ENCODE assay signal across 12 cellular contexts in genomic region chr2:43021791-43022500, GRCh38.
A peak's percentile ranks its signal among the peaks of the same experiment; 100 is the strongest.
DNase-seq lines count a peak whose midpoint lies in the region; ATAC-seq and TF ChIP-seq lines count a peak whose summit lies in the region.
"Had no signal": no experiment of that assay in that cellular context is flagged by ENCODE, and none has a peak within 500 bp of the region (broad histone marks: within the 10 kb centered on the region; RNA-seq: fewer than 3 reads in every experiment).

No MANE protein-coding gene starts in this region.

- H3K4me3 ChIP-seq in Caco-2 (ENCODE audit: low read depth, low read length) (no peak overlapping the region), neutrophil (ENCODE audit: low read depth in 1 of 2, low read length in 1 of 2) (no peak overlapping the region), mesenchymal stem cell (ENCODE audit: insufficient read depth in 1 of 2, low read depth in 1 of 2, low read length in 2 of 2) (no peak overlapping the region)
- H3K4me3 ChIP-seq: upper lobe of right lung had no signal

- no peak overlapping the region for H4K8ac ChIP-seq in mesenchymal stem cell (ENCODE audit: low read length)

- TF ChIP-seq CTCF in Caco-2 (IDR thresholded peaks at IDR 0.05; ENCODE audit: insufficient read depth in 1 of 2, low read depth in 1 of 2, low read length in 1 of 2, severe bottlenecking in 1 of 2, unreplicated experiment in 1 of 2), result peak; percentile 57 to 77
- no peak for TF ChIP-seq CTCF in neutrophil (IDR thresholded peaks at IDR 0.05)

- H3K4me1 Mint-ChIP-seq in Caco-2 (ENCODE audit: low read depth, unreplicated experiment), result peaks cover 51% of the 10 kb centered on the region

- H3K36me3 ChIP-seq in Caco-2 (ENCODE audit: control insufficient read depth, insufficient read depth, low read length) (0 out of 2 replicates have a peak, but pooled peaks cover 1% of the 10 kb centered on the region), neutrophil (no peaks in the 10 kb centered on the region), mesenchymal stem cell (ENCODE audit: control insufficient read depth in 1 of 2, insufficient read depth in 2 of 2, low read depth in 1 of 2, low read length in 2 of 2) (no peaks in the 10 kb centered on the region)
- H3K36me3 ChIP-seq: upper lobe of right lung had no signal

- DNase-seq in Caco-2 (peak; percentile 58 to 87), NCI-H526 treated with DMSO at 0.1 percent for 48 hours (lab: John Stamatoyannopoulos, UW) (peak; percentile 22), erythroblast (lab: John Stamatoyannopoulos, UW) (peak; percentile 17 to 23), inferior parietal cortex (ENCODE audit: extremely low spot score) (no peak), mesenchymal stem cell (no peak), activated gamma-delta T cell treated with Interleukin-2 at 50 U/mL for 16 hours (no peak)
- DNase-seq: upper lobe of right lung had no signal

- H3K27me3 Mint-ChIP-seq in Caco-2 (ENCODE audit: insufficient read depth, unreplicated experiment), result no peaks in the 10 kb centered on the region
- H3K27me3 Mint-ChIP-seq: activated naive CD4-positive, alpha-beta T cell treated with anti-CD3 and anti-CD28 coated beads, Interleukin-2, amount 50 U/mL, for 24 hours had no signal

- no peak overlapping the region for H2BK12ac ChIP-seq in mesenchymal stem cell (ENCODE audit: low read length in 2 of 2)

- intact Hi-C loops in Caco-2 (cut with micrococcal nuclease; ENCODE audit: unreplicated experiment), result loop anchor here (1.0 to 5.0 kb wide), 5 partner anchors 43 to 460 kb away; no protein-coding TSS in a partner anchor

- no TSS peak for BruUV-seq in Caco-2 (replicated peaks; lab: Mats Ljungman, UMichigan)

- H3K4ac ChIP-seq in mesenchymal stem cell (ENCODE audit: low read depth in 1 of 2, low read length in 2 of 2), result peak overlapping the region in 1 of 2 experiments; percentile 35

- H2BK120ac ChIP-seq in mesenchymal stem cell (ENCODE audit: low read depth, low read length), result no peak overlapping the region

- no peak overlapping the region for H3K14ac ChIP-seq in mesenchymal stem cell (ENCODE audit: low read length in 2 of 2)

- H3K23ac ChIP-seq in mesenchymal stem cell (ENCODE audit: low read length in 2 of 2), result no peak overlapping the region

- no peaks in the 10 kb centered on the region for H3K27me3 ChIP-seq in Caco-2 (replicated peaks; ENCODE audit: control insufficient read depth, insufficient read depth, low read length)
- no peaks in the 10 kb centered on the region for H3K27me3 ChIP-seq in neutrophil
- no peaks in the 10 kb centered on the region for H3K27me3 ChIP-seq in mesenchymal stem cell (ENCODE audit: control insufficient read depth in 1 of 2, insufficient read depth in 1 of 2, low read length in 2 of 2)
- H3K27me3 ChIP-seq: upper lobe of right lung had no signal

- no peak overlapping the region for H2BK5ac ChIP-seq in mesenchymal stem cell (ENCODE audit: low read depth, low read length, poor library complexity, severe bottlenecking)

- H3K4me3 Mint-ChIP-seq in Caco-2 (ENCODE audit: unreplicated experiment), result no peak overlapping the region
- H3K4me3 Mint-ChIP-seq: activated naive CD4-positive, alpha-beta T cell treated with anti-CD3 and anti-CD28 coated beads, Interleukin-2, amount 50 U/mL, for 24 hours had no signal

- H3K4me1 ChIP-seq in Caco-2 (peaks cover 56% of the 10 kb centered on the region), neutrophil (ENCODE audit: control insufficient read depth in 1 of 2, insufficient read depth in 1 of 2, low read depth in 1 of 2, low read length in 1 of 2) (peaks cover 52 to 71% of the 10 kb centered on the region in 2 experiments), mesenchymal stem cell (ENCODE audit: control insufficient read depth, insufficient read depth, low read depth, low read length) (peaks cover 11% of the 10 kb centered on the region)

- H3K4me2 ChIP-seq in mesenchymal stem cell (ENCODE audit: low read length, poor library complexity, severe bottlenecking), result no peak overlapping the region

- H3K27ac ChIP-seq in neutrophil (peak overlapping the region; percentile 87), mesenchymal stem cell (ENCODE audit: low read length, poor library complexity, severe bottlenecking) (no peak overlapping the region)
- H3K27ac ChIP-seq: epithelial cell of prostate, upper lobe of right lung had no signal

- H3K9me3 ChIP-seq in Caco-2 (peaks cover 10% of the 10 kb centered on the region), neutrophil (no peaks in the 10 kb centered on the region), mesenchymal stem cell (ENCODE audit: control insufficient read depth, low read length) (peaks cover 14% of the 10 kb centered on the region)
- H3K9me3 ChIP-seq: upper lobe of right lung had no signal

- H3K79me1 ChIP-seq in mesenchymal stem cell (replicated peaks; ENCODE audit: low read length, poor library complexity, severe bottlenecking), result no peaks in the 10 kb centered on the region

- no peak overlapping the region for H2AK5ac ChIP-seq in mesenchymal stem cell (ENCODE audit: low read length, severe bottlenecking)

- TF ChIP-seq POLR2A in erythroblast (IDR thresholded peaks at IDR 0.05; ENCODE audit: low read length), result no peak

- peak overlapping the region; percentile 8 for H3K27ac Mint-ChIP-seq in Caco-2 (ENCODE audit: unreplicated experiment)
- H3K27ac Mint-ChIP-seq: activated naive CD4-positive, alpha-beta T cell treated with anti-CD3 and anti-CD28 coated beads, Interleukin-2, amount 50 U/mL, for 24 hours; IgD-negative memory B cell had no signal

- ATAC-seq in HG03565 (IDR thresholded peaks at IDR 0.05; ENCODE audit: unreplicated experiment), result no peak

- WGBS in mesenchymal stem cell, result 70% methylated on average over 17 of the region's 19 CpGs

- H2AFZ ChIP-seq in mesenchymal stem cell (ENCODE audit: low read depth, low read length), result no peak overlapping the region

- POLR2A ChIA-PET in Caco-2 (lab: Charles Lee), result no interaction called here

- H3K18ac ChIP-seq in mesenchymal stem cell (ENCODE audit: low read depth in 1 of 2, low read length in 2 of 2), result no peak overlapping the region

- no peak overlapping the region for H2BK15ac ChIP-seq in mesenchymal stem cell (ENCODE audit: low read depth, poor library complexity, severe bottlenecking)

- peaks cover 22% of the 10 kb centered on the region for H3K36me3 Mint-ChIP-seq in Caco-2 (ENCODE audit: insufficient read depth, unreplicated experiment)
- H3K36me3 Mint-ChIP-seq: IgD-negative memory B cell had no signal

- no peak overlapping the region for H3K9ac ChIP-seq in mesenchymal stem cell (ENCODE audit: low read length)

- H3K9me3 Mint-ChIP-seq in Caco-2 (ENCODE audit: unreplicated experiment), result peaks cover 19% of the 10 kb centered on the region
- H3K9me3 Mint-ChIP-seq: activated naive CD4-positive, alpha-beta T cell treated with anti-CD3 and anti-CD28 coated beads, Interleukin-2, amount 50 U/mL, for 24 hours had no signal

- CTCF ChIA-PET in Caco-2 (lab: Charles Lee), result interaction anchor here (0.6 to 1.6 kb wide), 6 partner anchors 11 to 74 kb away, joined by 3 to 12 read pairs (median 5); no protein-coding TSS in a partner anchor

- no peak overlapping the region for H4K91ac ChIP-seq in mesenchymal stem cell (ENCODE audit: low read length)

Comparison
In these comparisons a context has a peak if more than half of its experiments do, and no peak if none do; other contexts are left out.
1. DNase-seq: peak in Caco-2 (2 of 2), NCI-H526 treated with DMSO at 0.1 percent for 48 hours (single experiment) and erythroblast (2 of 2); none in inferior parietal cortex (single experiment), mesenchymal stem cell (single experiment) and activated gamma-delta T cell treated with Interleukin-2 at 50 U/mL for 16 hours (single experiment).